ENCODE assay signal across 22 cellular contexts in the genomic region with DNA sequence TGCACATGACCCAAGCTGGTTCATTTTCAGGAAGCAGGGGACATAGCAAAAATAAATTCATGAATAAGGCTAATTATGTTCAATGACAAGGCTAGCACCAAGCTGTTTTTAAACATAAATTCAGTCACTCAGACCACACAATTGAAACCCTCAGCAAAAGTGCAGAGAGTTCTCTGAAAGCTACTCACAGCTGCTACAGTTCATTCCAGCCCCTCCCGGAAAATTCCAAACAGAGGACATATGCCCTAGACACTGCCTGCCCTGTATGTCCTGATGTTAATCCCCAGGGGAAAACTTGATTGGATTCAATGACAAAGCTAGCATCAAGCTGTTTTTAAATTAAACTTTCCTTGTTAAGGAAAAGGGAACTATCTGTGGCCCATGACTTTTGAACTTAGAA.
DNase-seq lines count a peak whose midpoint lies in the region; FAIRE-seq and TF ChIP-seq lines count a peak whose summit lies in the region.
"Had no signal": no experiment of that assay in that cellular context is flagged by ENCODE, and none has a peak within 500 bp of the region (broad histone marks: within the 10 kb centered on the region; RNA-seq: fewer than 3 reads in every experiment).

No MANE protein-coding gene starts in this region.

- TF ChIP-seq RAD21 in H1 (IDR thresholded peaks at IDR 0.05 in 1 of 2, conservative IDR thresholded peaks at IDR 0.05 in 1 of 2; ENCODE audit: low read depth in 2 of 2, low read length in 2 of 2): no peak

- no peak overlapping the region for H4K8ac ChIP-seq in H1 (ENCODE audit: extremely low read depth, insufficient read depth, low read length)

- no peaks in the 10 kb centered on the region for H3F3A ChIP-seq in MM.1S (ENCODE audit: insufficient read depth, low read length)

- no peak for TF ChIP-seq EP300 in H1 (IDR thresholded peaks at IDR 0.05; ENCODE audit: borderline replicate concordance in 1 of 2, low read depth in 2 of 2, low read length in 2 of 2)

- H3K23ac ChIP-seq in H1 (ENCODE audit: insufficient read length): no peak overlapping the region

- CTCF ChIA-PET in H1 (lab: Charles Lee; ENCODE audit: partially characterized antibody): interaction anchor here (0.7 to 2.6 kb wide), 4 partner anchors 9 to 423 kb away, joined by 3 to 18 read pairs (median 4); no protein-coding TSS in a partner anchor

- H2AK5ac ChIP-seq in H1 (ENCODE audit: low read depth, low read length): no peak overlapping the region

- H3K4me3 Mint-ChIP-seq in nephron (no peak overlapping the region), progenitor cell of endocrine pancreas (ENCODE audit: low read depth) (no peak overlapping the region), mesothelial cell of epicardium (no peak overlapping the region)
- H3K4me3 Mint-ChIP-seq: CD4-positive, CD25-positive, alpha-beta regulatory T cell; H9 had no signal

- H3K4ac ChIP-seq in H1 (replicated peaks; ENCODE audit: insufficient read length, low read depth, low read length): no peak overlapping the region

- TF ChIP-seq CTCF in H1 (IDR thresholded peaks at IDR 0.05; ENCODE audit: control extremely low read depth in 1 of 3, insufficient read depth in 1 of 3, low read depth in 1 of 3, low read length in 3 of 3) (no peak), nephron (IDR thresholded peaks at IDR 0.05; ENCODE audit: unreplicated experiment in 3 of 3) (no peak), MM.1S (IDR thresholded peaks at IDR 0.05; ENCODE audit: low read length) (no peak), progenitor cell of endocrine pancreas (IDR thresholded peaks at IDR 0.05; ENCODE audit: unreplicated experiment) (no peak), mesothelial cell of epicardium (IDR thresholded peaks at IDR 0.05; ENCODE audit: unreplicated experiment) (no peak)

- no peak overlapping the region for H3K18ac ChIP-seq in H1 (ENCODE audit: extremely low read depth, low read length)

- H3K27ac Mint-ChIP-seq in nephron (peak overlapping the region in 2 of 3 experiments; percentile 35 to 46), progenitor cell of endocrine pancreas (no peak overlapping the region), mesothelial cell of epicardium (no peak overlapping the region)
- H3K27ac Mint-ChIP-seq: CD4-positive, CD25-positive, alpha-beta regulatory T cell; H9 had no signal

- H3K56ac ChIP-seq in H1 (replicated peaks; ENCODE audit: insufficient read length, low read depth, low read length): no peak overlapping the region

- 89% methylated on average over 1 of the region's 1 CpG; no CpG with 5 or more reads in 1 of the 2 experiments for WGBS in H1 (ENCODE audit: extremely low coverage in 1 of 2, insufficient coverage in 1 of 2, insufficient read length in 1 of 2, insufficient replicate concordance in 2 of 2, low coverage in 1 of 2, low lambda C conversion rate in 2 of 2, missing lambda C conversion rate in 1 of 2), 2 experiments

- H4K91ac ChIP-seq in H1 (replicated peaks; ENCODE audit: insufficient read length, low read length): peak overlapping the region; percentile 26

- no peaks in the 10 kb centered on the region for H4K20me1 ChIP-seq in H1 (replicated peaks in 1 of 2; ENCODE audit: control insufficient read depth in 1 of 2, insufficient read depth in 2 of 2, low read length in 2 of 2)
- H4K20me1 ChIP-seq in MM.1S (ENCODE audit: insufficient read depth, low read length): no peaks in the 10 kb centered on the region

- H3K79me2 ChIP-seq in H1 (ENCODE audit: control insufficient read depth in 1 of 2, insufficient read depth in 2 of 2, low read length in 2 of 2): no peaks in the 10 kb centered on the region
- H3K79me2 ChIP-seq in MM.1S (ENCODE audit: low read length): no peaks in the 10 kb centered on the region

- H3K79me1 ChIP-seq in H1 (ENCODE audit: low read depth, low read length): no peaks in the 10 kb centered on the region

- H3K27ac ChIP-seq in H1 (ENCODE audit: low read depth, low read length) (no peak overlapping the region), MM.1S (ENCODE audit: low read length) (no peak overlapping the region)

- no peaks in the 10 kb centered on the region for H3K36me3 ChIP-seq in H1 (ENCODE audit: control insufficient read depth in 2 of 4, insufficient read depth in 4 of 4, low read length in 3 of 4)
- no peaks in the 10 kb centered on the region for H3K36me3 ChIP-seq in MM.1S (replicated peaks; ENCODE audit: insufficient read depth, low read length)
- H3K36me3 ChIP-seq: BE2C had no signal

- no peaks in the 10 kb centered on the region for H3K27me3 ChIP-seq in H1 (replicated peaks in 1 of 4; ENCODE audit: control insufficient read depth in 3 of 4, extremely low read depth in 1 of 4, insufficient read depth in 3 of 4, low read length in 3 of 4)
- no peaks in the 10 kb centered on the region for H3K27me3 ChIP-seq in MM.1S (replicated peaks; ENCODE audit: insufficient read depth, low read length)
- H3K27me3 ChIP-seq: BE2C had no signal

- H3K9me3 ChIP-seq in H1 (ENCODE audit: insufficient read depth in 2 of 2, low read depth in 1 of 2, low read length in 1 of 2): no peaks in the 10 kb centered on the region
- H3K9me3 ChIP-seq in MM.1S (replicated peaks; ENCODE audit: insufficient read depth, low read length): no peaks in the 10 kb centered on the region
- H3K9me3 ChIP-seq: BE2C, Caco-2, SK-N-SH had no signal

- H2BK120ac ChIP-seq in H1 (replicated peaks; ENCODE audit: low read depth, low read length): no peak overlapping the region

- H3K4me1 ChIP-seq in H1 (replicated peaks in 1 of 4; ENCODE audit: control insufficient read depth in 3 of 4, insufficient read depth in 4 of 4, low read length in 3 of 4) (peaks cover 0 to 5% (median 0%) of the 10 kb centered on the region in 4 experiments; a peak in 1 of 7 replicates), MM.1S (ENCODE audit: low read length) (no peaks in the 10 kb centered on the region)
- H3K4me1 ChIP-seq: BE2C, Caco-2 had no signal

- no peak overlapping the region for H3K14ac ChIP-seq in H1 (ENCODE audit: insufficient read length)

- H3K27me3 Mint-ChIP-seq in nephron (ENCODE audit: low read depth) (no peaks in the 10 kb centered on the region), progenitor cell of endocrine pancreas (peaks cover 18% of the 10 kb centered on the region), mesothelial cell of epicardium (ENCODE audit: low read depth) (no peaks in the 10 kb centered on the region)

- POLR2A ChIA-PET in H1 (lab: Charles Lee; ENCODE audit: partially characterized antibody): no interaction called here

- no peaks in the 10 kb centered on the region for H3K9me2 ChIP-seq in MM.1S (replicated peaks; ENCODE audit: insufficient read depth, low read length)
- H3K9me2 ChIP-seq: SK-N-SH had no signal

- no peaks in the 10 kb centered on the region; the same call in 1 of the 2 replicates for H3K23me2 ChIP-seq in H1 (ENCODE audit: low read depth, low read length)

- TF ChIP-seq POLR2A in H1 (IDR thresholded peaks at IDR 0.05; ENCODE audit: control extremely low read depth in 1 of 2, low read depth in 2 of 2, low read length in 2 of 2): no peak

- H2AFZ ChIP-seq in H1 (ENCODE audit: low read length) (peak overlapping the region; percentile 4; the same call in 1 of the 2 replicates), MM.1S (ENCODE audit: low read length) (no peak overlapping the region)

- H3K4me2 ChIP-seq in H1 (ENCODE audit: insufficient read depth in 1 of 2, low read depth in 2 of 2, low read length in 2 of 2): no peak overlapping the region
- no peak overlapping the region for H3K4me2 ChIP-seq in MM.1S (ENCODE audit: low read depth, low read length)
- H3K4me2 ChIP-seq: SK-N-SH had no signal

- H3K9ac ChIP-seq in H1 (replicated peaks in 1 of 4; ENCODE audit: extremely low read depth in 1 of 4, low read depth in 3 of 4, low read length in 3 of 4) (no peak overlapping the region), MM.1S (ENCODE audit: low read length) (no peak overlapping the region)
- H3K9ac ChIP-seq: SK-N-SH had no signal

- H3K36me3 Mint-ChIP-seq in nephron (ENCODE audit: low read depth) (no peaks in the 10 kb centered on the region), progenitor cell of endocrine pancreas (ENCODE audit: insufficient read depth) (no peaks in the 10 kb centered on the region), mesothelial cell of epicardium (no peaks in the 10 kb centered on the region)
- H3K36me3 Mint-ChIP-seq: CD4-positive, CD25-positive, alpha-beta regulatory T cell had no signal

- DNase-seq in COLO829 (ENCODE audit: low spot score) (peak; percentile 50), NCI-H82 (lab: John Stamatoyannopoulos, UW) (peak; percentile 84), H1 (ENCODE audit: low read depth in 1 of 2, low spot score in 2 of 2) (no peak), germinal center (ENCODE audit: low spot score) (no peak), MM.1S (no peak), progenitor cell of endocrine pancreas (ENCODE audit: low spot score, unreplicated experiment) (no peak), mesothelial cell of epicardium (ENCODE audit: low spot score in 2 of 2, unreplicated experiment in 2 of 2) (no peak)
- DNase-seq: BE2C; Caco-2; CD4-positive, CD25-positive, alpha-beta regulatory T cell; GDM1; H9; KBM-7; MV-4-11; NCI-H1694 treated with DMSO at 0.1 percent for 48 hours; NCI-H2107; NCI-H446; NCI-H69; OCI-M1; SHP77; SK-N-SH had no signal

- H3K4me3 ChIP-seq in H1 (ENCODE audit: extremely low read depth in 1 of 4, insufficient read depth in 2 of 4, low read depth in 3 of 4, low read length in 4 of 4): no peak overlapping the region
- H3K4me3 ChIP-seq in MM.1S (ENCODE audit: low read length): no peak overlapping the region

- H3K9me3 Mint-ChIP-seq in nephron: no peaks in the 10 kb centered on the region
- H3K9me3 Mint-ChIP-seq in progenitor cell of endocrine pancreas (ENCODE audit: low read depth): peaks cover 7% of the 10 kb centered on the region
- no peaks in the 10 kb centered on the region for H3K9me3 Mint-ChIP-seq in mesothelial cell of epicardium
- H3K9me3 Mint-ChIP-seq: H9 had no signal

- no peak overlapping the region for H4K5ac ChIP-seq in H1 (ENCODE audit: insufficient read length, low read depth, low read length)

- FAIRE-seq in H1 (lab: Jason Lieb, UNC): no peak

- H2BK5ac ChIP-seq in H1 (ENCODE audit: low read depth, low read length): no peak overlapping the region

- H3K4me1 Mint-ChIP-seq in nephron (peaks cover 43% of the 10 kb centered on the region), progenitor cell of endocrine pancreas (ENCODE audit: low read depth) (peaks cover 5% of the 10 kb centered on the region), mesothelial cell of epicardium (peaks cover 4% of the 10 kb centered on the region)
- H3K4me1 Mint-ChIP-seq: CD4-positive, CD25-positive, alpha-beta regulatory T cell had no signal

- H2BK12ac ChIP-seq in H1 (ENCODE audit: low read depth, low read length): no peak overlapping the region; the same call in 1 of the 2 replicates

- no peak overlapping the region for H2BK15ac ChIP-seq in H1 (ENCODE audit: low read length)

- no peak overlapping the region for H2BK20ac ChIP-seq in H1 (ENCODE audit: low read length)

TF ChIP-seq in H1, 55 proteins besides CTCF, POLR2A, EP300 and RAD21 (continues in another document):
- TF ChIP-seq RBBP5 (IDR thresholded peaks at IDR 0.05; ENCODE audit: borderline replicate concordance, low read depth, low read length): no peak
- TF ChIP-seq, protein P1, sequence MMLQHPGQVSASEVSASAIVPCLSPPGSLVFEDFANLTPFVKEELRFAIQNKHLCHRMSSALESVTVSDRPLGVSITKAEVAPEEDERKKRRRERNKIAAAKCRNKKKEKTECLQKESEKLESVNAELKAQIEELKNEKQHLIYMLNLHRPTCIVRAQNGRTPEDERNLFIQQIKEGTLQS (IDR thresholded peaks at IDR 0.05; ENCODE audit: insufficient read depth, low read depth, low read length): no peak

Comparison
In these comparisons a context has a peak if more than half of its experiments do, and no peak if none do; other contexts are left out.
1. DNase-seq: peak in COLO829 (single experiment) and NCI-H82 (single experiment); none in H1 (0 of 2), germinal center (single experiment), MM.1S (single experiment), progenitor cell of endocrine pancreas (single experiment) and mesothelial cell of epicardium (0 of 2).
2. H3K27ac Mint-ChIP-seq: peak in nephron (2 of 3); none in progenitor cell of endocrine pancreas (single experiment) and mesothelial cell of epicardium (single experiment).